23 cellular contexts compared by ENCODE assay signal in the genomic region with DNA sequence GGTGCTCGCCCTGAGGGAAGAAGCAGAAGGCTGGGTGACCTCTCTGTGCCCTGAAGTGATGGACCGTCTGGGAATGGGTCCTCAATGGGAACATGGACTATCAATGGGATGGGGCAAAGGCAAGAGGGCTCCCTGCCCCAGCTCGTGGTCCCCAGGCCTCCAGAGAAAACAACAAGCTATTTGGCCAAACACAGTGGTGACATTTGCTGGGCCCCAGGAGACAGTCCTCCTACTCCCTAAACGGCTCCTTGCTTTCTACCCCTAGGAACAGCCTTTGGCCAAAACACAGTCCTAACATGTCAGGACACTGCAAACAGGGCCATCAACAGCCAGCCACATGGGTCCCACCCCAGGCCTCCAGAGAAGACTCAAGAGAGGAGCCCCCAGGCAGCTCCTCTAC.
DNase-seq lines count a peak whose midpoint lies in the region; ATAC-seq and TF ChIP-seq lines count a peak whose summit lies in the region.
"Had no signal": no experiment of that assay in that cellular context is flagged by ENCODE, and none has a peak within 500 bp of the region (broad histone marks: within the 10 kb centered on the region; RNA-seq: fewer than 3 reads in every experiment).

No MANE protein-coding gene starts in this region.

- H3K27me3 Mint-ChIP-seq in activated naive CD4-positive, alpha-beta T cell treated with anti-CD3 and anti-CD28 coated beads, Interleukin-2, amount 50 U/mL, for 24 hours: no peaks in the 10 kb centered on the region
- H3K27me3 Mint-ChIP-seq in CD4-positive, CD25-positive, alpha-beta regulatory T cell: no peaks in the 10 kb centered on the region
- H3K27me3 Mint-ChIP-seq in T-helper 17 cell (no peaks in the 10 kb centered on the region), osteocyte (ENCODE audit: unreplicated experiment) (no peaks in the 10 kb centered on the region)
- H3K27me3 Mint-ChIP-seq: CD4-positive, alpha-beta memory T cell had no signal

- H3K27ac ChIP-seq in CD4-positive, CD25-positive, alpha-beta regulatory T cell (ENCODE audit: insufficient read depth, low read length, poor library complexity, severe bottlenecking): no peak overlapping the region
- H3K27ac ChIP-seq in substantia nigra (ENCODE audit: low read depth, low read length, poor library complexity, severe bottlenecking): no peak overlapping the region
- H3K27ac ChIP-seq: A549; BLaER1 treated with 17β-estradiol and CSF1 and Interleukin-3, amounts not matched to agents 10 nM and 100 nM; GM23248 had no signal

- no peaks in the 10 kb centered on the region for H3K4me1 ChIP-seq in CD4-positive, CD25-positive, alpha-beta regulatory T cell (ENCODE audit: control insufficient read depth, insufficient read depth, low read length, poor library complexity, severe bottlenecking)
- H3K4me1 ChIP-seq: BE2C had no signal

- no peak overlapping the region for H3K4me3 ChIP-seq in CD4-positive, CD25-positive, alpha-beta regulatory T cell (ENCODE audit: low read depth, low read length)
- H3K4me3 ChIP-seq: A549; BLaER1 treated with 17β-estradiol and CSF1 and Interleukin-3, amounts not matched to agents 10 nM and 100 nM; GM23248 had no signal

- ATAC-seq in CD4-positive, CD25-positive, alpha-beta regulatory T cell (ENCODE audit: low read depth in 2 of 2): no peak
- no peak for ATAC-seq in T-helper 17 cell
- ATAC-seq in GM21825 (IDR thresholded peaks at IDR 0.05; ENCODE audit: unreplicated experiment): no peak
- ATAC-seq: A549, HCT116 had no signal

- no peak for DNase-seq in activated naive CD4-positive, alpha-beta T cell (lab: John Stamatoyannopoulos, UW)
- DNase-seq in CD4-positive, CD25-positive, alpha-beta regulatory T cell: no peak
- DNase-seq in T-helper 17 cell (no peak), osteocyte (ENCODE audit: extremely low spot score, unreplicated experiment) (peak; percentile 63), substantia nigra (lab: John Stamatoyannopoulos, UW) (no peak)
- DNase-seq: 8988T; ACHN; AML-193; BE2C; Calu3; CD4-positive, alpha-beta memory T cell; COR-L47; DMS53; DMS79 treated with DMSO at 0.1 percent for 48 hours; GF-D8; GM23248; H9 had no signal

- H3K9me3 ChIP-seq in CD4-positive, CD25-positive, alpha-beta regulatory T cell (ENCODE audit: control insufficient read depth in 2 of 2, low read length in 2 of 2): no peaks in the 10 kb centered on the region
- H3K9me3 ChIP-seq in T-helper 17 cell (ENCODE audit: control insufficient read depth, low read length, poor library complexity, severe bottlenecking): no peaks in the 10 kb centered on the region
- H3K9me3 ChIP-seq: A549; BE2C; BLaER1 treated with 17β-estradiol and CSF1 and Interleukin-3, amounts not matched to agents 10 nM and 100 nM had no signal

- no peaks in the 10 kb centered on the region for H3K27me3 ChIP-seq in CD4-positive, CD25-positive, alpha-beta regulatory T cell (ENCODE audit: control insufficient read depth, insufficient read depth, low read length)
- H3K27me3 ChIP-seq: BE2C; BLaER1 treated with 17β-estradiol and CSF1 and Interleukin-3, amounts not matched to agents 10 nM and 100 nM had no signal

- H3K9me3 Mint-ChIP-seq in activated naive CD4-positive, alpha-beta T cell treated with anti-CD3 and anti-CD28 coated beads, Interleukin-2, amount 50 U/mL, for 24 hours: no peaks in the 10 kb centered on the region
- no peaks in the 10 kb centered on the region for H3K9me3 Mint-ChIP-seq in CD4-positive, CD25-positive, alpha-beta regulatory T cell
- H3K9me3 Mint-ChIP-seq in osteocyte (ENCODE audit: unreplicated experiment): no peaks in the 10 kb centered on the region
- H3K9me3 Mint-ChIP-seq: CD14-positive monocyte, H9 had no signal

- no peak for TF ChIP-seq CTCF in osteocyte (IDR thresholded peaks at IDR 0.05)

- H3K27ac Mint-ChIP-seq in activated naive CD4-positive, alpha-beta T cell treated with anti-CD3 and anti-CD28 coated beads, Interleukin-2, amount 50 U/mL, for 24 hours: peak overlapping the region; percentile 65
- H3K27ac Mint-ChIP-seq in CD4-positive, CD25-positive, alpha-beta regulatory T cell: peak overlapping the region in 2 of 3 donors; percentile 32 to 67
- H3K27ac Mint-ChIP-seq in T-helper 17 cell (peak overlapping the region; percentile 43), osteocyte (ENCODE audit: unreplicated experiment) (no peak overlapping the region)

- H3K4me1 Mint-ChIP-seq in activated naive CD4-positive, alpha-beta T cell treated with anti-CD3 and anti-CD28 coated beads, Interleukin-2, amount 50 U/mL, for 24 hours: no peaks in the 10 kb centered on the region
- peaks cover 0 to 2% (median 0%) of the 10 kb centered on the region in 4 donors for H3K4me1 Mint-ChIP-seq in CD4-positive, CD25-positive, alpha-beta regulatory T cell
- H3K4me1 Mint-ChIP-seq in T-helper 17 cell (peaks cover 7% of the 10 kb centered on the region), osteocyte (ENCODE audit: unreplicated experiment) (peaks cover 7% of the 10 kb centered on the region)
- H3K4me1 Mint-ChIP-seq: H9 had no signal

- H3K36me3 Mint-ChIP-seq in activated naive CD4-positive, alpha-beta T cell treated with anti-CD3 and anti-CD28 coated beads, Interleukin-2, amount 50 U/mL, for 24 hours: peaks cover 13% of the 10 kb centered on the region
- peaks cover 49% of the 10 kb centered on the region for H3K36me3 Mint-ChIP-seq in CD4-positive, CD25-positive, alpha-beta regulatory T cell
- H3K36me3 Mint-ChIP-seq in T-helper 17 cell (ENCODE audit: low read depth): peaks cover 4% of the 10 kb centered on the region
- H3K36me3 Mint-ChIP-seq in osteocyte (ENCODE audit: unreplicated experiment): peaks cover 36% of the 10 kb centered on the region

- H3K4me3 Mint-ChIP-seq in activated naive CD4-positive, alpha-beta T cell treated with anti-CD3 and anti-CD28 coated beads, Interleukin-2, amount 50 U/mL, for 24 hours: no peak overlapping the region
- H3K4me3 Mint-ChIP-seq in CD4-positive, CD25-positive, alpha-beta regulatory T cell: no peak overlapping the region
- H3K4me3 Mint-ChIP-seq in T-helper 17 cell (peak overlapping the region; percentile 25), osteocyte (ENCODE audit: unreplicated experiment) (no peak overlapping the region)
- H3K4me3 Mint-ChIP-seq: CD14-positive monocyte; CD4-positive, alpha-beta memory T cell; H9 had no signal

- H3K36me3 ChIP-seq in CD4-positive, CD25-positive, alpha-beta regulatory T cell (ENCODE audit: control insufficient read depth, insufficient read depth, low read length): peaks cover 99% of the 10 kb centered on the region
- H3K36me3 ChIP-seq: BE2C had no signal
